ENCODE assay signal across 13 cellular contexts in the genomic region with DNA sequence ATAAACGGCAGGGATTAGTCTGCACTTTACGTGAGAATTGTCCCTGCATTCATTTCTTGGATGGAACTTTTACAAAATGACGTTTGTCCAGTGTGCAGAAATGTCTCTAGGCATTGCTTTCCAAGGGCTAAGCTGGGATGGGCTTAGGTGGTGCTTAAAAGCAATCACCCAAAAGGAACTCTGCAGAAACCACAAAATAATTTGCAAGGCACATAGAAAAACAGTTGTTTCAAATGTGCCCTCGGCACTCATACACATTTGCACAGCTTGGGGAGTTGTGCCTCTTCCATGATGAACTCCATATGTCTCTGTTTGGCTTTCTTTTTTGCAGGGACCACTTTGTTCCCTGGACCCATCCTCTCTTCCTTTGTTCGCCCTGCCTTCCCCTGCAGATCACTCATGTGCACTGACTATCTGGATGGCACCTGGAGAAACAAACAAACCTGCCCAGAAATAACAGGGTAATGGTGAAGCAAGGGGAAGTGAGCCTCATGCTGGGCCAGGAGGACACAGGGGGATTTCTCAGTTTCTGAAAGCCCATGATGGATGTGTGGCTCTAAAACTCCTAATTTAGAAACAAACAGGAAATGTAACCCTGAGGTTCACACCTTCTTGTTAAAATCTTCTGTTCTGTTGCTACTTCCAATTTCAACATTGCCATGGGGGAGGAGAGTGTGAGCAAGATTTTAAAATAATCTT.
A peak's percentile ranks its signal among the peaks of the same experiment; 100 is the strongest.
DNase-seq lines count a peak whose midpoint lies in the region; TF ChIP-seq lines count a peak whose summit lies in the region.
"Had no signal": no experiment of that assay in that cellular context is flagged by ENCODE, and none has a peak within 500 bp of the region (broad histone marks: within the 10 kb centered on the region; RNA-seq: fewer than 3 reads in every experiment).

No MANE protein-coding gene starts in this region.

- H3K4me2 ChIP-seq in GM23248 (ENCODE audit: unreplicated experiment) = no peak overlapping the region
- peak overlapping the region; percentile 8 for H3K4me2 ChIP-seq in Loucy (ENCODE audit: low read depth, low read length, poor library complexity, severe bottlenecking)

- H3K27me3 ChIP-seq in GM23248 (replicated peaks; ENCODE audit: insufficient read depth) (peaks cover 3% of the 10 kb centered on the region; the same call in 1 of the 2 replicates), Loucy (ENCODE audit: insufficient read depth, low read length, poor library complexity, severe bottlenecking) (no peaks in the 10 kb centered on the region)
- H3K27me3 ChIP-seq: gastroesophageal sphincter, SJSA1 had no signal

- peaks cover 68% of the 10 kb centered on the region for H3K4me1 Mint-ChIP-seq in osteocyte (ENCODE audit: unreplicated experiment)

- no peak overlapping the region for H3K4me3 Mint-ChIP-seq in osteocyte (ENCODE audit: unreplicated experiment)

- H3K9ac ChIP-seq in GM23248 = no peak overlapping the region
- H3K9ac ChIP-seq in Loucy (ENCODE audit: low read depth, low read length, poor library complexity, severe bottlenecking) = no peak overlapping the region

- H3K27ac Mint-ChIP-seq in osteocyte (ENCODE audit: unreplicated experiment) = peak overlapping the region; percentile 68

- no peaks in the 10 kb centered on the region for H4K20me1 ChIP-seq in GM23248 (ENCODE audit: insufficient read depth)
- no peaks in the 10 kb centered on the region for H4K20me1 ChIP-seq in Loucy (ENCODE audit: insufficient read depth, low read length, poor library complexity, severe bottlenecking)

- H3K4me1 ChIP-seq in GM23248 (ENCODE audit: insufficient read depth) = peaks cover 30% of the 10 kb centered on the region
- H3K4me1 ChIP-seq in Loucy (ENCODE audit: insufficient read depth, low read length, poor library complexity, severe bottlenecking) = peaks cover 7% of the 10 kb centered on the region

- H2AFZ ChIP-seq in GM23248 (no peak overlapping the region), Loucy (ENCODE audit: low read length) (no peak overlapping the region; the same call in 1 of the 2 replicates)

- H3K79me2 ChIP-seq in GM23248 (ENCODE audit: insufficient read depth) = no peaks in the 10 kb centered on the region
- H3K79me2 ChIP-seq in Loucy (ENCODE audit: insufficient read depth, low read length) = no peaks in the 10 kb centered on the region

- no peaks in the 10 kb centered on the region for H3K36me3 Mint-ChIP-seq in osteocyte (ENCODE audit: unreplicated experiment)

- H3K9me2 ChIP-seq in GM23248 (ENCODE audit: insufficient read depth) (no peaks in the 10 kb centered on the region), Loucy (replicated peaks; ENCODE audit: low read depth, low read length) (no peaks in the 10 kb centered on the region)

- intact Hi-C loops in cardiac septum (cut with DNase I) = no loop called here

- no peak overlapping the region for H3K4me3 ChIP-seq in GM23248
- H3K4me3 ChIP-seq in Loucy (ENCODE audit: low read length, poor library complexity, severe bottlenecking) = no peak overlapping the region
- H3K4me3 ChIP-seq: gastroesophageal sphincter, mucosa of descending colon, SJSA1 had no signal

- in situ Hi-C loops in GM23248 (cut with MboI) = no loop called here

- no peak overlapping the region for H3K27ac ChIP-seq in GM23248
- H3K27ac ChIP-seq: 22Rv1, gastroesophageal sphincter, SJSA1 had no signal

- no peaks in the 10 kb centered on the region for H3K27me3 Mint-ChIP-seq in osteocyte (ENCODE audit: unreplicated experiment)

- H3K36me3 ChIP-seq in GM23248 (ENCODE audit: low read depth) (no peaks in the 10 kb centered on the region), Loucy (ENCODE audit: insufficient read depth, low read length) (no peaks in the 10 kb centered on the region)
- H3K36me3 ChIP-seq: gastroesophageal sphincter, SJSA1 had no signal

- H3K9me3 Mint-ChIP-seq in osteocyte (ENCODE audit: unreplicated experiment) = no peaks in the 10 kb centered on the region

- H3K9me3 ChIP-seq in GM23248 (ENCODE audit: low read depth) (no peaks in the 10 kb centered on the region), Loucy (ENCODE audit: insufficient read depth, low read depth, low read length) (no peaks in the 10 kb centered on the region)
- H3K9me3 ChIP-seq: gastroesophageal sphincter, mucosa of descending colon, SJSA1 had no signal

- no peak for TF ChIP-seq CTCF in Loucy (conservative IDR thresholded peaks at IDR 0.05; ENCODE audit: low read length)
- TF ChIP-seq CTCF in osteocyte (IDR thresholded peaks at IDR 0.05) = no peak

- H3F3A ChIP-seq in GM23248 (ENCODE audit: insufficient read depth) (peaks cover 2% of the 10 kb centered on the region), Loucy (ENCODE audit: low read depth) (no peaks in the 10 kb centered on the region)

- WGBS in GM23248 (ENCODE audit: low coverage in 1 of 2, low lambda C conversion rate in 2 of 2, missing lambda C conversion rate in 2 of 2), 2 experiments = 29% methylated on average over 5 of the region's 5 CpGs

- peak; percentile 45 for DNase-seq in NK-92 treated with Interleukin-12 subunit alpha and Interleukin-12 subunit beta, amount 100 ng/mL, for 24 hours (lab: John Stamatoyannopoulos, UW)
- DNase-seq in NK-92 (lab: John Stamatoyannopoulos, UW; ENCODE audit: unreplicated experiment) = no peak
- peak; percentile 43 for DNase-seq in GM23248
- DNase-seq in osteocyte (ENCODE audit: extremely low spot score, unreplicated experiment) = no peak
- no peak for DNase-seq in central memory CD4-positive, alpha-beta T cell
- no peak for DNase-seq in cardiac septum (ENCODE audit: low spot score)
- DNase-seq in mucosa of gallbladder (ENCODE audit: low spot score) = no peak
- DNase-seq: mucosa of descending colon, NCI-H2029 treated with DMSO at 0.1 percent for 48 hours had no signal

Comparison
In these comparisons a context has a peak if more than half of its experiments do, and no peak if none do; other contexts are left out.
1. DNase-seq: peak in NK-92 treated with Interleukin-12 subunit alpha and Interleukin-12 subunit beta, amount 100 ng/mL, for 24 hours (single experiment) and GM23248 (single experiment); none in NK-92 (single experiment), osteocyte (single experiment), central memory CD4-positive, alpha-beta T cell (single experiment), cardiac septum (single experiment) and mucosa of gallbladder (single experiment).